24 cellular contexts compared by ENCODE assay signal in genomic region chr10:20355011-20355410, GRCh38.
DNase-seq lines count a peak whose midpoint lies in the region; ATAC-seq, FAIRE-seq and TF ChIP-seq lines count a peak whose summit lies in the region.
"Had no signal": no experiment of that assay in that cellular context is flagged by ENCODE, and none has a peak within 500 bp of the region (broad histone marks: within the 10 kb centered on the region; RNA-seq: fewer than 3 reads in every experiment).

No MANE protein-coding gene starts in this region.

- no peak overlapping the region for H2BK20ac ChIP-seq in H1 (ENCODE audit: low read length)

- H2BK120ac ChIP-seq in H1 (replicated peaks; ENCODE audit: low read depth, low read length): no peak overlapping the region

- H4K91ac ChIP-seq in H1 (replicated peaks; ENCODE audit: insufficient read length, low read length): no peak overlapping the region

- no peak overlapping the region for H2BK12ac ChIP-seq in H1 (ENCODE audit: low read depth, low read length)

- H3K4ac ChIP-seq in H1 (replicated peaks; ENCODE audit: insufficient read length, low read depth, low read length): no peak overlapping the region

- CTCF ChIA-PET in WTC11 (lab: Charles Lee) (no interaction called here), H1 (lab: Charles Lee; ENCODE audit: partially characterized antibody) (interaction anchor here (1.0 kb wide), 1 partner anchor 9 kb away, joined by 3 read pairs; no protein-coding TSS in a partner anchor)

- H4K8ac ChIP-seq in H1 (ENCODE audit: extremely low read depth, insufficient read depth, low read length): no peak overlapping the region

- H3K4me1 Mint-ChIP-seq in WTC11 (no peaks in the 10 kb centered on the region), neural crest cell (no peaks in the 10 kb centered on the region)
- H3K4me1 Mint-ChIP-seq: CD14-positive monocyte; CD4-positive, alpha-beta memory T cell; CD8-positive, alpha-beta memory T cell had no signal

- H3K4me2 ChIP-seq in H1 (ENCODE audit: insufficient read depth in 1 of 2, low read depth in 2 of 2, low read length in 2 of 2): no peak overlapping the region
- H3K4me2 ChIP-seq: BLaER1 had no signal

- no peak for FAIRE-seq in H1 (lab: Jason Lieb, UNC)
- FAIRE-seq: A204.1, D721Med, G401.6, GM12891, GM19239 had no signal

- H2BK5ac ChIP-seq in H1 (ENCODE audit: low read depth, low read length): no peak overlapping the region

- TF ChIP-seq EP300 in H1 (IDR thresholded peaks at IDR 0.05; ENCODE audit: borderline replicate concordance in 1 of 2, low read depth in 2 of 2, low read length in 2 of 2): no peak

- H3K23ac ChIP-seq in H1 (ENCODE audit: insufficient read length): no peak overlapping the region

- H3K9ac ChIP-seq in H1 (replicated peaks in 1 of 4; ENCODE audit: extremely low read depth in 1 of 4, low read depth in 3 of 4, low read length in 3 of 4): no peak overlapping the region
- H3K9ac ChIP-seq: BLaER1 had no signal

- H3K36me3 ChIP-seq in H1 (ENCODE audit: control insufficient read depth in 2 of 4, insufficient read depth in 4 of 4, low read length in 3 of 4): no peaks in the 10 kb centered on the region
- H3K36me3 ChIP-seq in lower lobe of right lung: no peaks in the 10 kb centered on the region
- H3K36me3 ChIP-seq: BE2C, BLaER1 had no signal

- no peak overlapping the region for H2AK5ac ChIP-seq in H1 (ENCODE audit: low read depth, low read length)

- no peaks in the 10 kb centered on the region for H3K79me1 ChIP-seq in H1 (ENCODE audit: low read depth, low read length)

- H3K4me3 Mint-ChIP-seq in WTC11 (no peak overlapping the region), neural crest cell (no peak overlapping the region)
- H3K4me3 Mint-ChIP-seq: CD14-positive monocyte; CD4-positive, alpha-beta memory T cell; CD4-positive, CD25-positive, alpha-beta regulatory T cell; CD8-positive, alpha-beta memory T cell had no signal

- no peak overlapping the region for H4K5ac ChIP-seq in H1 (ENCODE audit: insufficient read length, low read depth, low read length)

- H3K56ac ChIP-seq in H1 (replicated peaks; ENCODE audit: insufficient read length, low read depth, low read length): no peak overlapping the region

- H3K23me2 ChIP-seq in H1 (ENCODE audit: low read depth, low read length): no peaks in the 10 kb centered on the region

- no peak for TF ChIP-seq POLR2A in H1 (IDR thresholded peaks at IDR 0.05; ENCODE audit: control extremely low read depth in 1 of 2, low read depth in 2 of 2, low read length in 2 of 2)

- H4K20me1 ChIP-seq in H1 (replicated peaks in 1 of 2; ENCODE audit: control insufficient read depth in 1 of 2, insufficient read depth in 2 of 2, low read length in 2 of 2): no peaks in the 10 kb centered on the region
- H4K20me1 ChIP-seq: BLaER1 had no signal

- H3K4me1 ChIP-seq in H1 (replicated peaks in 1 of 4; ENCODE audit: control insufficient read depth in 3 of 4, insufficient read depth in 4 of 4, low read length in 3 of 4): no peaks in the 10 kb centered on the region
- H3K4me1 ChIP-seq in lower lobe of right lung: no peaks in the 10 kb centered on the region
- H3K4me1 ChIP-seq: BE2C, BLaER1 had no signal

- H3K79me2 ChIP-seq in H1 (ENCODE audit: control insufficient read depth in 1 of 2, insufficient read depth in 2 of 2, low read length in 2 of 2): no peaks in the 10 kb centered on the region

- H3K14ac ChIP-seq in H1 (ENCODE audit: insufficient read length): no peak overlapping the region

- no peaks in the 10 kb centered on the region; a peak in 1 of 4 replicates for H3K9me3 ChIP-seq in H1 (ENCODE audit: insufficient read depth in 2 of 2, low read depth in 1 of 2, low read length in 1 of 2)
- H3K9me3 ChIP-seq in lower lobe of right lung: no peaks in the 10 kb centered on the region
- H3K9me3 ChIP-seq: BE2C, BLaER1 had no signal

- no peak for TF ChIP-seq RAD21 in H1 (IDR thresholded peaks at IDR 0.05 in 1 of 2, conservative IDR thresholded peaks at IDR 0.05 in 1 of 2; ENCODE audit: low read depth in 2 of 2, low read length in 2 of 2)

- no peak for ATAC-seq in WTC11
- ATAC-seq in HG03095 (IDR thresholded peaks at IDR 0.05; ENCODE audit: unreplicated experiment): no peak
- ATAC-seq in lower lobe of right lung: no peak

- no peak overlapping the region for H3K18ac ChIP-seq in H1 (ENCODE audit: extremely low read depth, low read length)

- no peak for DNase-seq in WTC11 (ENCODE audit: low spot score)
- no peak for DNase-seq in H1 (ENCODE audit: low read depth in 1 of 2, low spot score in 2 of 2)
- no peak for DNase-seq in neural crest cell (ENCODE audit: low read depth, low spot score)
- no peak for DNase-seq in NCI-H1436 treated with DMSO at 0.1 percent for 48 hours (lab: John Stamatoyannopoulos, UW)
- DNase-seq in lower lobe of right lung: no peak
- DNase-seq: 8988T; ACHN; BE2C; C1 segment of cervical spinal cord; Calu3; CD4-positive, alpha-beta memory T cell; CD4-positive, CD25-positive, alpha-beta regulatory T cell; CD8-positive, alpha-beta memory T cell; COR-L47; DMS79 treated with DMSO at 0.1 percent for 48 hours; GF-D8 had no signal

- H3K36me3 Mint-ChIP-seq in WTC11 (peaks cover 15% of the 10 kb centered on the region), neural crest cell (ENCODE audit: low read depth) (no peaks in the 10 kb centered on the region)
- H3K36me3 Mint-ChIP-seq: CD14-positive monocyte; CD4-positive, alpha-beta memory T cell; CD4-positive, CD25-positive, alpha-beta regulatory T cell; CD8-positive, alpha-beta memory T cell had no signal

- H3K27ac Mint-ChIP-seq in WTC11 (no peak overlapping the region), neural crest cell (ENCODE audit: unreplicated experiment) (peak overlapping the region; percentile 81)
- H3K27ac Mint-ChIP-seq: CD4-positive, alpha-beta memory T cell; CD4-positive, CD25-positive, alpha-beta regulatory T cell; CD8-positive, alpha-beta memory T cell had no signal

- intact Hi-C loops in lower lobe of right lung (cut with DNase I): no loop called here

- H3K9me3 Mint-ChIP-seq in WTC11: peaks cover 42% of the 10 kb centered on the region
- peaks cover 5% of the 10 kb centered on the region for H3K9me3 Mint-ChIP-seq in neural crest cell

- H3K27ac ChIP-seq in H1 (ENCODE audit: low read depth, low read length): no peak overlapping the region
- no peak overlapping the region for H3K27ac ChIP-seq in lower lobe of right lung
- H3K27ac ChIP-seq: BLaER1 had no signal

- no peak overlapping the region for H2AFZ ChIP-seq in H1 (ENCODE audit: low read length)

- no peak overlapping the region for H2BK15ac ChIP-seq in H1 (ENCODE audit: low read length)

- no peak overlapping the region for H3K4me3 ChIP-seq in H1 (ENCODE audit: extremely low read depth in 1 of 4, insufficient read depth in 2 of 4, low read depth in 3 of 4, low read length in 4 of 4)
- no peak overlapping the region for H3K4me3 ChIP-seq in lower lobe of right lung
- H3K4me3 ChIP-seq: BLaER1 had no signal

- WGBS in H1 (ENCODE audit: extremely low coverage in 1 of 2, insufficient coverage in 1 of 2, insufficient read length in 1 of 2, insufficient replicate concordance in 2 of 2, low coverage in 1 of 2, low lambda C conversion rate in 2 of 2, missing lambda C conversion rate in 1 of 2), 2 experiments: 79% methylated on average over 3 of the region's 3 CpGs; no CpG with 5 or more reads in 1 of the 2 experiments

- no peaks in the 10 kb centered on the region for H3K27me3 Mint-ChIP-seq in WTC11 (ENCODE audit: low read depth)
- H3K27me3 Mint-ChIP-seq in neural crest cell (ENCODE audit: low read depth): no peaks in the 10 kb centered on the region
- H3K27me3 Mint-ChIP-seq: CD4-positive, alpha-beta memory T cell had no signal

- POLR2A ChIA-PET in WTC11 (lab: Charles Lee): no interaction called here
- POLR2A ChIA-PET in H1 (lab: Charles Lee; ENCODE audit: partially characterized antibody): interaction anchor here (0.6 to 2.0 kb wide), 2 partner anchors 15 to 1475 kb away, joined by 4 to 5 read pairs; no protein-coding TSS in a partner anchor

- TF ChIP-seq CTCF in WTC11 (IDR thresholded peaks at IDR 0.05) (no peak), H1 (IDR thresholded peaks at IDR 0.05; ENCODE audit: control extremely low read depth in 1 of 3, insufficient read depth in 1 of 3, low read depth in 1 of 3, low read length in 3 of 3) (no peak), neural crest cell (conservative IDR thresholded peaks at IDR 0.05) (no peak), lower lobe of right lung (IDR thresholded peaks at IDR 0.05) (no peak)

- no peaks in the 10 kb centered on the region for H3K27me3 ChIP-seq in H1 (replicated peaks in 1 of 4; ENCODE audit: control insufficient read depth in 3 of 4, extremely low read depth in 1 of 4, insufficient read depth in 3 of 4, low read length in 3 of 4)
- no peaks in the 10 kb centered on the region for H3K27me3 ChIP-seq in lower lobe of right lung (ENCODE audit: low read depth)
- H3K27me3 ChIP-seq: BE2C, BLaER1 had no signal

TF ChIP-seq in WTC11, 78 proteins besides CTCF, POLR2A, EP300 and RAD21:
- no peak for TF ChIP-seq NFE2L1 (CRISPR knock-in tag; IDR thresholded peaks at IDR 0.05)
- peak; percentile 39; the same call in 1 of the 2 replicates for TF ChIP-seq GTF2I (CRISPR knock-in tag; conservative IDR thresholded peaks at IDR 0.05)

TF ChIP-seq in H1, 55 proteins besides CTCF, POLR2A, EP300 and RAD21:
- TF ChIP-seq SP2 (IDR thresholded peaks at IDR 0.05; ENCODE audit: low read length) (no peak), PHF8 (conservative IDR thresholded peaks at IDR 0.05; ENCODE audit: low read depth, low read length) (no peak), KDM5A (IDR thresholded peaks at IDR 0.05; ENCODE audit: low read length) (no peak), CBX5 (IDR thresholded peaks at IDR 0.05; ENCODE audit: low read depth, low read length) (no peak), KDM1A (IDR thresholded peaks at IDR 0.05; ENCODE audit: borderline replicate concordance, low read length) (peak; percentile 76)
